In the genomic region with DNA sequence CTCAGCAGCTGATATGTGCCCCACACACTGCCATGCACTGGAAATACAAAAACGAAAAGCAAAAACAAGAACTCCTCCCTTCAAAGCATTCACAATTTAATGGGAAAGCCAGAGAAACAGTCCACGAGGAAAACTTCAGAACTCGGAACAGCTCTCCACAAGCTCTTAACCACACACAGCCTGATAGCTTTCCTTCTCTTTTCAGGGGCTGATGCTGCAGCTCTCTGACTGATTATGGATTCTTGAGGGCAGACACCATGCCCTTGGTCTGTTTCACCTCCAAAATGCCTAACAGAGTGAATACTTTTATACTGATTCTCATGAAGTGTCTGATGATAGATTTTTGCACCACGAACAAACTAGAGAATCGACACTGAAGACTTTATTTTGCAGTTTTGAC, we compare ENCODE assay signal across 21 cellular contexts.
A peak's percentile ranks its signal among the peaks of the same experiment; 100 is the strongest.
DNase-seq lines count a peak whose midpoint lies in the region; TF ChIP-seq lines count a peak whose summit lies in the region.
"Had no signal": no experiment of that assay in that cellular context is flagged by ENCODE, and none has a peak within 500 bp of the region (broad histone marks: within the 10 kb centered on the region; RNA-seq: fewer than 3 reads in every experiment).

No MANE protein-coding gene starts in this region.

- H3K9me3 ChIP-seq in HEK293 (ENCODE audit: control insufficient read depth, insufficient read depth, low read depth, low read length) (no peaks in the 10 kb centered on the region), endodermal cell (ENCODE audit: control insufficient read depth, low read length) (peaks cover 19% of the 10 kb centered on the region)
- H3K9me3 ChIP-seq in CD8-positive, alpha-beta memory T cell (ENCODE audit: low read length), result no peaks in the 10 kb centered on the region
- H3K9me3 ChIP-seq: A549, BE2C had no signal

- H3K4me3 ChIP-seq in HEK293 (ENCODE audit: low read depth, low read length) (no peak overlapping the region), endodermal cell (ENCODE audit: low read length) (peak overlapping the region; percentile 9)
- no peak overlapping the region for H3K4me3 ChIP-seq in CD8-positive, alpha-beta memory T cell (ENCODE audit: low read length)
- H3K4me3 ChIP-seq: A549; BLaER1 treated with 17β-estradiol and CSF1 and Interleukin-3, amounts not matched to agents 10 nM and 100 nM had no signal

- H3K27ac Mint-ChIP-seq in endodermal cell, result no peak overlapping the region
- H3K27ac Mint-ChIP-seq in CD8-positive, alpha-beta memory T cell, result no peak overlapping the region
- H3K27ac Mint-ChIP-seq: CD14-positive monocyte; CD4-positive, alpha-beta T cell had no signal

- CTCF ChIA-PET in HEK293 (lab: Yijun Ruan, JAX), result interaction anchor here (0.6 kb wide), 1 partner anchor 334 kb away, joined by 6 read pairs; no protein-coding TSS in a partner anchor
- CTCF ChIA-PET in CD8-positive, alpha-beta memory T cell (lab: Charles Lee), result no interaction called here

- H3K4me1 ChIP-seq in HEK293 (ENCODE audit: control insufficient read depth, insufficient read depth, low read length) (no peaks in the 10 kb centered on the region), endodermal cell (ENCODE audit: control insufficient read depth, insufficient read depth, low read length) (peaks cover 3% of the 10 kb centered on the region)
- no peaks in the 10 kb centered on the region for H3K4me1 ChIP-seq in CD8-positive, alpha-beta memory T cell (ENCODE audit: insufficient read depth, low read length)
- H3K4me1 ChIP-seq: A549, BE2C had no signal

- 86 to 95% methylated on average over 4 to 5 of the region's 5 CpGs for WGBS in endodermal cell (ENCODE audit: insufficient coverage in 1 of 2, insufficient read length in 1 of 2), 2 experiments

- H3K27me3 Mint-ChIP-seq in endodermal cell (ENCODE audit: insufficient read depth), result no peaks in the 10 kb centered on the region
- peaks cover 4 to 12% of the 10 kb centered on the region in 2 donors for H3K27me3 Mint-ChIP-seq in CD8-positive, alpha-beta memory T cell
- H3K27me3 Mint-ChIP-seq: CD4-positive, alpha-beta T cell had no signal

- no peak overlapping the region for H3K27ac ChIP-seq in HEK293 (ENCODE audit: extremely low read depth, low read depth, low read length)
- H3K27ac ChIP-seq in endodermal cell (ENCODE audit: low read depth, low read length), result no peak overlapping the region
- no peak overlapping the region for H3K27ac ChIP-seq in CD8-positive, alpha-beta memory T cell (ENCODE audit: low read depth, low read length)
- H3K27ac ChIP-seq: A549; BLaER1 treated with 17β-estradiol and CSF1 and Interleukin-3, amounts not matched to agents 10 nM and 100 nM had no signal

- POLR2A ChIA-PET in HEK293 (lab: Yijun Ruan, JAX), result no interaction called here
- POLR2A ChIA-PET in CD8-positive, alpha-beta memory T cell (lab: Charles Lee), result no interaction called here

- H3K4me1 Mint-ChIP-seq in endodermal cell, result peaks cover 20% of the 10 kb centered on the region
- H3K4me1 Mint-ChIP-seq in CD8-positive, alpha-beta memory T cell, result no peaks in the 10 kb centered on the region

- H3K36me3 ChIP-seq in HEK293 (ENCODE audit: control insufficient read depth in 2 of 2, insufficient read depth in 1 of 2, low read length in 2 of 2) (no peaks in the 10 kb centered on the region), endodermal cell (ENCODE audit: control insufficient read depth, insufficient read depth, low read length) (no peaks in the 10 kb centered on the region)
- no peaks in the 10 kb centered on the region for H3K36me3 ChIP-seq in CD8-positive, alpha-beta memory T cell (ENCODE audit: insufficient read depth, low read length)
- H3K36me3 ChIP-seq: BE2C had no signal

- H3K4me3 Mint-ChIP-seq in endodermal cell, result no peak overlapping the region
- no peak overlapping the region for H3K4me3 Mint-ChIP-seq in CD8-positive, alpha-beta memory T cell
- H3K4me3 Mint-ChIP-seq: CD14-positive monocyte; CD4-positive, alpha-beta T cell had no signal

- TF ChIP-seq CTCF in HEK293 (tag by site-specific recombination; IDR thresholded peaks at IDR 0.05) (no peak), endodermal cell (conservative IDR thresholded peaks at IDR 0.05) (no peak)

- H3K9me3 Mint-ChIP-seq in endodermal cell, result peaks cover 41% of the 10 kb centered on the region
- H3K9me3 Mint-ChIP-seq in CD8-positive, alpha-beta memory T cell, result no peaks in the 10 kb centered on the region
- H3K9me3 Mint-ChIP-seq: CD4-positive, alpha-beta T cell had no signal

- peaks cover 62% of the 10 kb centered on the region for H3K36me3 Mint-ChIP-seq in endodermal cell (ENCODE audit: low read depth)
- H3K36me3 Mint-ChIP-seq in CD8-positive, alpha-beta memory T cell, result peaks cover 0 to 2% (median 0%) of the 10 kb centered on the region in 3 donors
- H3K36me3 Mint-ChIP-seq: CD14-positive monocyte had no signal

- H3K27me3 ChIP-seq in endodermal cell (ENCODE audit: control insufficient read depth, insufficient read depth, low read length, poor library complexity, severe bottlenecking), result no peaks in the 10 kb centered on the region
- H3K27me3 ChIP-seq in CD8-positive, alpha-beta memory T cell (ENCODE audit: insufficient read depth, low read length, poor library complexity, severe bottlenecking), result no peaks in the 10 kb centered on the region
- H3K27me3 ChIP-seq: BE2C; BLaER1 treated with 17β-estradiol and CSF1 and Interleukin-3, amounts not matched to agents 10 nM and 100 nM had no signal

- no peak for DNase-seq in endodermal cell
- peak; percentile 38 for DNase-seq in iPS DF 19.7 (ENCODE audit: low read depth, low spot score)
- no peak for DNase-seq in CD8-positive, alpha-beta memory T cell
- no peak for DNase-seq in SW480 (ENCODE audit: low spot score)
- DNase-seq in NCI-H1105 (lab: John Stamatoyannopoulos, UW), result no peak
- DNase-seq in kidney glomerular epithelial cell (lab: John Stamatoyannopoulos, UW), result no peak
- DNase-seq: 8988T; ACHN; AML-193; BE2C; Calu3; CD4-positive, alpha-beta T cell; COR-L47; DMS53; DMS79 treated with DMSO at 0.1 percent for 48 hours; H7; HCEC 1CT had no signal

- no peak overlapping the region for H3K9ac ChIP-seq in endodermal cell (ENCODE audit: extremely low read depth, low read length, poor library complexity, severe bottlenecking)
- H3K9ac ChIP-seq: BLaER1 treated with 17β-estradiol and CSF1 and Interleukin-3, amounts not matched to agents 10 nM and 100 nM had no signal

TF ChIP-seq in HEK293, 187 proteins besides CTCF, POLR2A, EP300 and RAD21:
- TF ChIP-seq, protein P1, sequence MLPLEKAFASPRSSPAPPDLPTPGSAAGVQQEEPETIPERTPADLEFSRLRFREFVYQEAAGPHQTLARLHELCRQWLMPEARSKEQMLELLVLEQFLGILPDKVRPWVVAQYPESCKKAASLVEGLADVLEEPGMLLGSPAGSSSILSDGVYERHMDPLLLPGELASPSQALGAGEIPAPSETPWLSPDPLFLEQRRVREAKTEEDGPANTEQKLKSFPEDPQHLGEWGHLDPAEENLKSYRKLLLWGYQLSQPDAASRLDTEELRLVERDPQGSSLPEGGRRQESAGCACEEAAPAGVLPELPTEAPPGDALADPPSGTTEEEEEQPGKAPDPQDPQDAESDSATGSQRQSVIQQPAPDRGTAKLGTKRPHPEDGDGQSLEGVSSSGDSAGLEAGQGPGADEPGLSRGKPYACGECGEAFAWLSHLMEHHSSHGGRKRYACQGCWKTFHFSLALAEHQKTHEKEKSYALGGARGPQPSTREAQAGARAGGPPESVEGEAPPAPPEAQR (tag by site-specific recombination; IDR thresholded peaks at IDR 0.05), result no peak
- TF ChIP-seq, protein P2, sequence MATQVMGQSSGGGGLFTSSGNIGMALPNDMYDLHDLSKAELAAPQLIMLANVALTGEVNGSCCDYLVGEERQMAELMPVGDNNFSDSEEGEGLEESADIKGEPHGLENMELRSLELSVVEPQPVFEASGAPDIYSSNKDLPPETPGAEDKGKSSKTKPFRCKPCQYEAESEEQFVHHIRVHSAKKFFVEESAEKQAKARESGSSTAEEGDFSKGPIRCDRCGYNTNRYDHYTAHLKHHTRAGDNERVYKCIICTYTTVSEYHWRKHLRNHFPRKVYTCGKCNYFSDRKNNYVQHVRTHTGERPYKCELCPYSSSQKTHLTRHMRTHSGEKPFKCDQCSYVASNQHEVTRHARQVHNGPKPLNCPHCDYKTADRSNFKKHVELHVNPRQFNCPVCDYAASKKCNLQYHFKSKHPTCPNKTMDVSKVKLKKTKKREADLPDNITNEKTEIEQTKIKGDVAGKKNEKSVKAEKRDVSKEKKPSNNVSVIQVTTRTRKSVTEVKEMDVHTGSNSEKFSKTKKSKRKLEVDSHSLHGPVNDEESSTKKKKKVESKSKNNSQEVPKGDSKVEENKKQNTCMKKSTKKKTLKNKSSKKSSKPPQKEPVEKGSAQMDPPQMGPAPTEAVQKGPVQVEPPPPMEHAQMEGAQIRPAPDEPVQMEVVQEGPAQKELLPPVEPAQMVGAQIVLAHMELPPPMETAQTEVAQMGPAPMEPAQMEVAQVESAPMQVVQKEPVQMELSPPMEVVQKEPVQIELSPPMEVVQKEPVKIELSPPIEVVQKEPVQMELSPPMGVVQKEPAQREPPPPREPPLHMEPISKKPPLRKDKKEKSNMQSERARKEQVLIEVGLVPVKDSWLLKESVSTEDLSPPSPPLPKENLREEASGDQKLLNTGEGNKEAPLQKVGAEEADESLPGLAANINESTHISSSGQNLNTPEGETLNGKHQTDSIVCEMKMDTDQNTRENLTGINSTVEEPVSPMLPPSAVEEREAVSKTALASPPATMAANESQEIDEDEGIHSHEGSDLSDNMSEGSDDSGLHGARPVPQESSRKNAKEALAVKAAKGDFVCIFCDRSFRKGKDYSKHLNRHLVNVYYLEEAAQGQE (tag by site-specific recombination; IDR thresholded peaks at IDR 0.05), result peak; percentile 50; the same call in 1 of the 2 replicates
- TF ChIP-seq ZNF76 (tag by site-specific recombination; IDR thresholded peaks at IDR 0.05; ENCODE audit: borderline replicate concordance, low read depth), result no peak
